1 cellular context compared by ENCODE assay signal in the genomic region with DNA sequence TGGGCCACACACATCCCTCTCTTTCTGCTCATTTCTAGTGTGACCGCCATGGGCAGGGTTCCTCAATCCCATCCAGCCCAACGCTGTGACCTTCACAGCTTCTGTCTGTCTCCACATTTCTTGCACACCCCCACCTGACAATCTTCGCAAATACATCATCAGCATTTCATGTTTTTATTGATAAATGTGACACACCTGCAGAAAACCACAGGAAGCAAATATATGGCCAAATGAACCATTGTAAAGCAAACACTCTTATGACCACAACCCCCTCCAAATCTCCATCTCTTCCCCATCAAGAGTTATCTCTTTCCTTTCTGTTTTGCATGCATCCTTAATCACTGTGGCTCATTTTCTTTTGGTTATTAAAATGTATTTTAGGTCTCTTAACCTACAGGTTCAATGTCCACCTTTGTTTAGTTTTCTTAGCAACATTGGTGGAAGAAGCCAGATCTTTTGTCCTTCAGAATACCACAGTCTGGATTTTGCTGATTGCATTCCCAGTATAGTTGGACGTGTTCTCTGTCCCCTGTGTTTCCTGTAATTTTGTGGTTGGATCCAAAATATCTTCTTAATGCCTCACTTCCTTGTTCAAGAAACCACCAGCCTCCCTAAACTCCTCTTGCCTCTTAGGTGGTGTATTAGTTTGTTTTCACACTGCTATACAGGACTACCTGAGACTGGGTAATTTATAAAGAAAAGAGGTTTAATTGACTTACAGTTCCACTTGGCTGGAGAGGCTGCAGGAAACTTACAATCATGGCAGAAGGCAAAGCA.
TF ChIP-seq lines count a peak whose summit lies in the region.

No MANE protein-coding gene starts in this region.

TF ChIP-seq in endothelial cell of umbilical vein, 7 proteins besides CTCF, POLR2A, EP300 and RAD21:
- TF ChIP-seq FOS (IDR thresholded peaks at IDR 0.05; ENCODE audit: borderline replicate concordance, insufficient read depth, low read length), result peak; percentile 11
- TF ChIP-seq, protein P1, sequence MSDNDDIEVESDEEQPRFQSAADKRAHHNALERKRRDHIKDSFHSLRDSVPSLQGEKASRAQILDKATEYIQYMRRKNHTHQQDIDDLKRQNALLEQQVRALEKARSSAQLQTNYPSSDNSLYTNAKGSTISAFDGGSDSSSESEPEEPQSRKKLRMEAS (IDR thresholded peaks at IDR 0.05; ENCODE audit: insufficient read depth, insufficient read length), result no peak
